Comparison of ENCODE assay signal across 13 cellular contexts in genomic region chr1:154599658-154600057, GRCh38. TPM values are rescaled to one million over a fixed set of nuclear protein-coding genes. Genes with fewer than 3 reads are reported as not detected.
DNase-seq lines count a peak whose midpoint lies in the region; ATAC-seq and TF ChIP-seq lines count a peak whose summit lies in the region.
"Had no signal": no experiment of that assay in that cellular context is flagged by ENCODE, and none has a peak within 500 bp of the region (broad histone marks: within the 10 kb centered on the region; RNA-seq: fewer than 3 reads in every experiment).

No MANE protein-coding gene starts in this region.

- POLR2A ChIA-PET in CD8-positive, alpha-beta memory T cell (lab: Charles Lee) = no interaction called here
- POLR2A ChIA-PET in naive thymus-derived CD8-positive, alpha-beta T cell (lab: Charles Lee) = no interaction called here

- intact Hi-C loops in dorsolateral prefrontal cortex (cut with DNase I) = no loop called here

- peaks cover 5 to 91% (median 17%) of the 10 kb centered on the region in 3 donors for H3K36me3 Mint-ChIP-seq in CD8-positive, alpha-beta memory T cell
- peaks cover 53% of the 10 kb centered on the region for H3K36me3 Mint-ChIP-seq in nephron progenitor cell (ENCODE audit: low read depth)
- H3K36me3 Mint-ChIP-seq in naive thymus-derived CD8-positive, alpha-beta T cell = peaks cover 0 to 86% (median 18%) of the 10 kb centered on the region in 3 donors

- H3K27ac Mint-ChIP-seq in CD8-positive, alpha-beta memory T cell = peak overlapping the region in 7 of 8 donors; percentile 29 to 81 (median 51)
- peak overlapping the region; percentile 80 for H3K27ac Mint-ChIP-seq in nephron progenitor cell
- peak overlapping the region in 4 of 10 donors; percentile 20 to 57 (median 36) for H3K27ac Mint-ChIP-seq in naive thymus-derived CD8-positive, alpha-beta T cell

- H3K27me3 ChIP-seq in CD8-positive, alpha-beta memory T cell (ENCODE audit: insufficient read depth, low read length, poor library complexity, severe bottlenecking) = no peaks in the 10 kb centered on the region
- H3K27me3 ChIP-seq in dorsolateral prefrontal cortex = no peaks in the 10 kb centered on the region
- H3K27me3 ChIP-seq: esophagus squamous epithelium had no signal

- no peaks in the 10 kb centered on the region for H3K9me3 ChIP-seq in CD8-positive, alpha-beta memory T cell (ENCODE audit: low read length)
- H3K9me3 ChIP-seq: esophagus squamous epithelium had no signal

- H3K27me3 Mint-ChIP-seq in CD8-positive, alpha-beta memory T cell = no peaks in the 10 kb centered on the region
- H3K27me3 Mint-ChIP-seq in nephron progenitor cell (ENCODE audit: low read depth, poor library complexity) = no peaks in the 10 kb centered on the region
- H3K27me3 Mint-ChIP-seq in naive thymus-derived CD8-positive, alpha-beta T cell = no peaks in the 10 kb centered on the region
- H3K27me3 Mint-ChIP-seq: CD4-positive, CD25-positive, alpha-beta regulatory T cell had no signal

- peaks cover 46 to 61% (median 54%) of the 10 kb centered on the region in 3 donors for H3K4me1 Mint-ChIP-seq in CD8-positive, alpha-beta memory T cell
- H3K4me1 Mint-ChIP-seq in nephron progenitor cell = peaks cover 14% of the 10 kb centered on the region
- H3K4me1 Mint-ChIP-seq in naive thymus-derived CD8-positive, alpha-beta T cell = peaks cover 23 to 64% (median 58%) of the 10 kb centered on the region in 4 donors

- peaks cover 73% of the 10 kb centered on the region for H3K36me3 ChIP-seq in CD8-positive, alpha-beta memory T cell (ENCODE audit: insufficient read depth, low read length)

- H3K4me1 ChIP-seq in CD8-positive, alpha-beta memory T cell (ENCODE audit: insufficient read depth, low read length) = peaks cover 35% of the 10 kb centered on the region

- no peak for DNase-seq in CD8-positive, alpha-beta memory T cell
- DNase-seq in dorsolateral prefrontal cortex (peak in 5 of 10 donors; percentile 43 to 47 (median 46)), nephron progenitor cell (no peak), NCI-H2081 (lab: John Stamatoyannopoulos, UW) (no peak), mucosa of gallbladder (ENCODE audit: low spot score) (no peak)
- DNase-seq in naive thymus-derived CD8-positive, alpha-beta T cell = no peak
- DNase-seq: CD4-positive, CD25-positive, alpha-beta regulatory T cell; esophagus squamous epithelium; immature natural killer cell; NCI-H1417 treated with DMSO at 0.1 percent for 48 hours had no signal

- peak overlapping the region in 2 of 7 donors; percentile 20 to 28 for H3K4me3 Mint-ChIP-seq in CD8-positive, alpha-beta memory T cell
- no peak overlapping the region for H3K4me3 Mint-ChIP-seq in nephron progenitor cell
- H3K4me3 Mint-ChIP-seq in naive thymus-derived CD8-positive, alpha-beta T cell = peak overlapping the region in 4 of 10 donors; percentile 6 to 59 (median 16)
- H3K4me3 Mint-ChIP-seq: immature natural killer cell had no signal

- TF ChIP-seq CTCF in dorsolateral prefrontal cortex (IDR thresholded peaks at IDR 0.05 in 54 of 56, conservative IDR thresholded peaks at IDR 0.05 in 2 of 56; ENCODE audit: low read depth in 1 of 56, partially characterized antibody in 56 of 56) (no peak), nephron progenitor cell (IDR thresholded peaks at IDR 0.05) (no peak)

- CTCF ChIA-PET in CD8-positive, alpha-beta memory T cell (lab: Charles Lee) = interaction anchor here (1.0 to 2.6 kb wide), 2 partner anchors 8 to 40 kb away, joined by 3 to 8 read pairs; no protein-coding TSS in a partner anchor

- ATAC-seq in SK-N-SH treated with all-trans-retinoic acid at 6 μM for 48 hours = peak; percentile 18; the same call in 2 of the 3 replicates
- no peak for ATAC-seq in naive thymus-derived CD8-positive, alpha-beta T cell
- ATAC-seq in HG03442 (IDR thresholded peaks at IDR 0.05; ENCODE audit: unreplicated experiment) = no peak

- H3K4me3 ChIP-seq in CD8-positive, alpha-beta memory T cell (ENCODE audit: low read length) = no peak overlapping the region
- H3K4me3 ChIP-seq in dorsolateral prefrontal cortex = peak overlapping the region in 13 of 59 donors; percentile 3 to 27 (median 15)
- H3K4me3 ChIP-seq: esophagus squamous epithelium had no signal

- no peaks in the 10 kb centered on the region for H3K9me3 Mint-ChIP-seq in CD8-positive, alpha-beta memory T cell
- H3K9me3 Mint-ChIP-seq in nephron progenitor cell = no peaks in the 10 kb centered on the region
- H3K9me3 Mint-ChIP-seq in naive thymus-derived CD8-positive, alpha-beta T cell = no peaks in the 10 kb centered on the region
- H3K9me3 Mint-ChIP-seq: CD4-positive, CD25-positive, alpha-beta regulatory T cell; immature natural killer cell had no signal

- no peak overlapping the region for H3K27ac ChIP-seq in CD8-positive, alpha-beta memory T cell (ENCODE audit: low read depth, low read length)
- H3K27ac ChIP-seq in dorsolateral prefrontal cortex = peak overlapping the region; percentile 3 to 92 (median 83)

TF ChIP-seq in SK-N-SH treated with all-trans-retinoic acid at 6 μM for 48 hours, 23 proteins besides CTCF, POLR2A, EP300 and RAD21 (continues in another document):
- TF ChIP-seq ARNTL (CRISPR knock-in tag; IDR thresholded peaks at IDR 0.05; ENCODE audit: borderline replicate concordance, low read depth) (no peak), TSHZ2 (CRISPR knock-in tag; IDR thresholded peaks at IDR 0.05) (no peak), PPARA (CRISPR knock-in tag; IDR thresholded peaks at IDR 0.05; ENCODE audit: borderline replicate concordance) (no peak), ZFP3 (CRISPR knock-in tag; IDR thresholded peaks at IDR 0.05) (no peak), PATZ1 (CRISPR knock-in tag; IDR thresholded peaks at IDR 0.05; ENCODE audit: borderline replicate concordance) (no peak), ESRRG (CRISPR knock-in tag; IDR thresholded peaks at IDR 0.05) (no peak)

RNA-seq across cellular contexts. Expression of gene ADAR, which starts 8.3 kb away (rescaled TPM):
- 100 to 1,000 TPM; 223 TPM for total RNA-seq in CD8-positive, alpha-beta memory T cell
- 157 TPM for polyA plus RNA-seq in CD8-positive, alpha-beta memory T cell
- total RNA-seq in dorsolateral prefrontal cortex (100 to 1,000 TPM; 152 to 335 (median 225) TPM), mucosa of gallbladder (146 TPM)
- total RNA-seq in naive thymus-derived CD8-positive, alpha-beta T cell = 100 to 1,000 TPM; 219 to 251 TPM
- 100 to 1,000 TPM in 2 of 3 donors, 10 to 100 TPM in 1; 93.2 to 132 (median 115) TPM for polyA plus RNA-seq in naive thymus-derived CD8-positive, alpha-beta T cell

RNA-seq across cellular contexts. Expression of gene CHRNB2, which starts 32.1 kb away (rescaled TPM):
- total RNA-seq in CD8-positive, alpha-beta memory T cell = not detected
- polyA plus RNA-seq in CD8-positive, alpha-beta memory T cell = 0.16 TPM
- total RNA-seq in dorsolateral prefrontal cortex (10 to 100 TPM in 119 of 120 experiments, 1 to 10 TPM in 1; 10.0 to 43.4 (median 29.1) TPM), mucosa of gallbladder (0.17 TPM)
- total RNA-seq in naive thymus-derived CD8-positive, alpha-beta T cell = not detected
- under 1 TPM in 1 of 3 donors, not detected in 2; 0.03 TPM for polyA plus RNA-seq in naive thymus-derived CD8-positive, alpha-beta T cell
- total RNA-seq: CD4-positive, CD25-positive, alpha-beta regulatory T cell; T-helper 1 cell treated with Interleukin-12 subunit alpha and Interleukin-12 subunit beta and Interleukin-4 antibody, amounts not matched to agents 30 ng/mL and 1 ng/mL, for 36 hours had no signal
- polyA plus RNA-seq: CD4-positive, CD25-positive, alpha-beta regulatory T cell had no signal

RNA-seq across cellular contexts. Expression of gene UBE2Q1, which starts 41.2 kb away (rescaled TPM):
- total RNA-seq in CD8-positive, alpha-beta memory T cell = 10 to 100 TPM; 83.8 to 97.8 TPM
- 16.2 TPM for polyA plus RNA-seq in CD8-positive, alpha-beta memory T cell
- total RNA-seq in dorsolateral prefrontal cortex (100 to 1,000 TPM in 71 of 120 experiments, 10 to 100 TPM in 49; 55.7 to 144 (median 103) TPM), mucosa of gallbladder (84.0 TPM)
- total RNA-seq in naive thymus-derived CD8-positive, alpha-beta T cell = 100 to 1,000 TPM; 109 to 114 TPM
- 10 to 100 TPM; 10.5 to 13.3 (median 12.6) TPM for polyA plus RNA-seq in naive thymus-derived CD8-positive, alpha-beta T cell
